ENCODE assay signal across 10 cellular contexts in the genomic region with DNA sequence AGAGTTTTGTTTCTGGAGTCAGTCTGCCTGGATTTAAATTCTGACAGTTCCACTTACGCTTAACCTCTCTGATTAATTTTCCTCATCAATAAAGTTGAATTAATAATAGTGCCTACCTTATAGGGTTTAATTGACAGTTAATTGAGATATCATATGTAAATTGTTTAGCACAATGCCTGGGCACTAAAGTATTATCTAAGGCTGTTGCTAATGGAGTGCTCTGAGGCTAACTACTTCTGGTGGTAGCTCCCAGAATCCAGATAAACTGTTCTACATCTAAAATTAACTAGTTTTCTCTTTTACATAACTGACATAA. TPM values are rescaled to one million over a fixed set of nuclear protein-coding genes. Genes with fewer than 3 reads are reported as not detected.
DNase-seq lines count a peak whose midpoint lies in the region; ATAC-seq and TF ChIP-seq lines count a peak whose summit lies in the region.
"Had no signal": no experiment of that assay in that cellular context is flagged by ENCODE, and none has a peak within 500 bp of the region (broad histone marks: within the 10 kb centered on the region; RNA-seq: fewer than 3 reads in every experiment).

No MANE protein-coding gene starts in this region.

- peaks cover 19% of the 10 kb centered on the region; the same call in 1 of the 2 replicates for H4K20me1 ChIP-seq in OCI-LY3 (ENCODE audit: insufficient read depth, low read length)

- peaks cover 0 to 6% of the 10 kb centered on the region in 2 donors for H3K9me3 ChIP-seq in CD4-positive, alpha-beta memory T cell (ENCODE audit: control insufficient read depth in 1 of 2, low read length in 2 of 2)
- H3K9me3 ChIP-seq in OCI-LY3 (ENCODE audit: insufficient read depth, low read length): peaks cover 24% of the 10 kb centered on the region; the same call in 1 of the 2 replicates
- no peaks in the 10 kb centered on the region for H3K9me3 ChIP-seq in parathyroid adenoma (ENCODE audit: control insufficient read depth, low read length)
- H3K9me3 ChIP-seq in HAP-1: peaks cover 5% of the 10 kb centered on the region; the same call in 1 of the 2 replicates

- peak overlapping the region; percentile 69 to 93 (median 84) for H3K27ac Mint-ChIP-seq in CD4-positive, alpha-beta memory T cell
- peak overlapping the region; percentile 83 for H3K27ac Mint-ChIP-seq in dendritic cell treated with granulocyte-macrophage colony-stimulating factor and Interleukin-4, amounts not matched to agents 40 ng/mL and 50 ng/mL, for 4 days

- H3K27me3 ChIP-seq in CD4-positive, alpha-beta memory T cell (ENCODE audit: insufficient read depth, low read length): no peaks in the 10 kb centered on the region
- H3K27me3 ChIP-seq in OCI-LY3 (ENCODE audit: low read depth, low read length): no peaks in the 10 kb centered on the region
- no peaks in the 10 kb centered on the region for H3K27me3 ChIP-seq in parathyroid adenoma (ENCODE audit: control insufficient read depth, insufficient read depth, low read length)
- H3K27me3 ChIP-seq in HAP-1 (ENCODE audit: low read depth): no peaks in the 10 kb centered on the region

- peaks cover 24 to 52% (median 37%) of the 10 kb centered on the region in 4 donors for H3K4me1 Mint-ChIP-seq in CD4-positive, alpha-beta memory T cell
- peaks cover 11% of the 10 kb centered on the region for H3K4me1 Mint-ChIP-seq in dendritic cell treated with granulocyte-macrophage colony-stimulating factor and Interleukin-4, amounts not matched to agents 40 ng/mL and 50 ng/mL, for 4 days (ENCODE audit: low read depth)

- POLR2A ChIA-PET in CD4-positive, alpha-beta memory T cell (lab: Charles Lee; ENCODE audit: partially characterized antibody): interaction anchor here (0.7 to 1.1 kb wide), 2 partner anchors 10 to 15 kb away, joined by 3 read pairs; no protein-coding TSS in a partner anchor

- peaks cover 29 to 34% of the 10 kb centered on the region in 2 donors for H3K36me3 Mint-ChIP-seq in CD4-positive, alpha-beta memory T cell
- peaks cover 37% of the 10 kb centered on the region for H3K36me3 Mint-ChIP-seq in dendritic cell treated with granulocyte-macrophage colony-stimulating factor and Interleukin-4, amounts not matched to agents 40 ng/mL and 50 ng/mL, for 4 days (ENCODE audit: low read depth)

- H3K4me2 ChIP-seq in OCI-LY3 (ENCODE audit: low read length) (peak overlapping the region; percentile 58), parathyroid adenoma (ENCODE audit: low read length) (peak overlapping the region; percentile 57)

- peaks cover 13% of the 10 kb centered on the region for H3K36me3 ChIP-seq in CD4-positive, alpha-beta memory T cell (ENCODE audit: insufficient read depth, low read length)
- H3K36me3 ChIP-seq in OCI-LY3 (replicated peaks; ENCODE audit: low read depth, low read length) (peaks cover 40% of the 10 kb centered on the region), parathyroid adenoma (ENCODE audit: control insufficient read depth, insufficient read depth, low read length) (no peaks in the 10 kb centered on the region), HAP-1 (replicated peaks) (peaks cover 13% of the 10 kb centered on the region)

- in situ Hi-C loops in HAP-1 (cut with MboI; ENCODE audit: low sequenced_read_pairs): no loop called here

- no peak overlapping the region for H3K9ac ChIP-seq in OCI-LY3 (ENCODE audit: low read length)
- no peak overlapping the region for H3K9ac ChIP-seq in parathyroid adenoma

- DNase-seq in CD4-positive, alpha-beta memory T cell: no peak
- DNase-seq in HAP-1 (ENCODE audit: low spot score in 2 of 2): no peak
- DNase-seq in NCI-H69 (lab: John Stamatoyannopoulos, UW): no peak
- DNase-seq: cortex of kidney, islet precursor cell had no signal

- H3K27ac ChIP-seq in CD4-positive, alpha-beta memory T cell (ENCODE audit: low read depth, low read length): peak overlapping the region; percentile 56
- H3K27ac ChIP-seq in OCI-LY3 (ENCODE audit: low read length): no peak overlapping the region
- no peak overlapping the region for H3K27ac ChIP-seq in parathyroid adenoma

- intact Hi-C loops in CD4-positive, alpha-beta memory T cell (cut with micrococcal nuclease): loop anchor here (1.0 kb wide), 1 partner anchor 13 kb away; no protein-coding TSS in a partner anchor
- intact Hi-C loops in dendritic cell treated with granulocyte-macrophage colony-stimulating factor and Interleukin-4, amounts not matched to agents 40 ng/mL and 50 ng/mL, for 4 days (cut with micrococcal nuclease): loop anchor here (10.0 kb wide), 1 partner anchor 440 kb away; the partner anchor contains the start of gene FBXO11

- H3K4me3 Mint-ChIP-seq in CD4-positive, alpha-beta memory T cell: peak overlapping the region; percentile 55 to 90 (median 78)
- H3K4me3 Mint-ChIP-seq in dendritic cell treated with granulocyte-macrophage colony-stimulating factor and Interleukin-4, amounts not matched to agents 40 ng/mL and 50 ng/mL, for 4 days: peak overlapping the region; percentile 66

- no peak for ATAC-seq in HG02623 (IDR thresholded peaks at IDR 0.05; ENCODE audit: unreplicated experiment)
- no peak for ATAC-seq in GM18519 (IDR thresholded peaks at IDR 0.05; ENCODE audit: low FRiP score, unreplicated experiment)

- CTCF ChIA-PET in CD4-positive, alpha-beta memory T cell (lab: Charles Lee; ENCODE audit: partially characterized antibody): no interaction called here

- H2AFZ ChIP-seq in OCI-LY3 (ENCODE audit: low read depth, low read length) (no peak overlapping the region), parathyroid adenoma (no peak overlapping the region)

- peaks cover 74% of the 10 kb centered on the region for H3K4me1 ChIP-seq in CD4-positive, alpha-beta memory T cell (ENCODE audit: insufficient read depth, low read length)
- peaks cover 8% of the 10 kb centered on the region for H3K4me1 ChIP-seq in OCI-LY3 (ENCODE audit: low read length)
- no peaks in the 10 kb centered on the region for H3K4me1 ChIP-seq in parathyroid adenoma
- H3K4me1 ChIP-seq in HAP-1: peaks cover 6% of the 10 kb centered on the region

- peak overlapping the region; percentile 13 to 26 for H3K4me3 ChIP-seq in CD4-positive, alpha-beta memory T cell (ENCODE audit: low read length in 2 of 2)
- H3K4me3 ChIP-seq in OCI-LY3 (ENCODE audit: low read length) (peak overlapping the region; percentile 20), parathyroid adenoma (ENCODE audit: low read depth, low read length) (no peak overlapping the region), HAP-1 (no peak overlapping the region)

- TF ChIP-seq CTCF in OCI-LY3 (IDR thresholded peaks at IDR 0.05; ENCODE audit: low read depth, low read length) (no peak), parathyroid adenoma (IDR thresholded peaks at IDR 0.05) (no peak)

- H3K79me2 ChIP-seq in OCI-LY3 (ENCODE audit: low read length) (peaks cover 84% of the 10 kb centered on the region), parathyroid adenoma (peaks cover 12% of the 10 kb centered on the region)

- H3K9me3 Mint-ChIP-seq in CD4-positive, alpha-beta memory T cell: peaks cover 0 to 24% (median 19%) of the 10 kb centered on the region in 8 donors
- peaks cover 14% of the 10 kb centered on the region for H3K9me3 Mint-ChIP-seq in dendritic cell treated with granulocyte-macrophage colony-stimulating factor and Interleukin-4, amounts not matched to agents 40 ng/mL and 50 ng/mL, for 4 days

- H3K27me3 Mint-ChIP-seq in CD4-positive, alpha-beta memory T cell: no peaks in the 10 kb centered on the region
- no peaks in the 10 kb centered on the region for H3K27me3 Mint-ChIP-seq in dendritic cell treated with granulocyte-macrophage colony-stimulating factor and Interleukin-4, amounts not matched to agents 40 ng/mL and 50 ng/mL, for 4 days

RNA-seq across cellular contexts. Expression of gene FOXN2, which starts 29.9 kb away (rescaled TPM):
- 10 to 100 TPM; 60.4 to 67.3 TPM for total RNA-seq in CD4-positive, alpha-beta memory T cell
- 10 to 100 TPM; 31.2 to 47.5 TPM for polyA plus RNA-seq in CD4-positive, alpha-beta memory T cell

Comparison
In these comparisons a context has a peak if more than half of its experiments do, and no peak if none do; other contexts are left out.
1. H3K4me3 ChIP-seq: peak in CD4-positive, alpha-beta memory T cell (2 of 2) and OCI-LY3 (single experiment); none in parathyroid adenoma (single experiment) and HAP-1 (single experiment).